13 cellular contexts compared by ENCODE assay signal in genomic region chr7:131909151-131909768, GRCh38.
A peak's percentile ranks its signal among the peaks of the same experiment; 100 is the strongest.
DNase-seq lines count a peak whose midpoint lies in the region; ATAC-seq and TF ChIP-seq lines count a peak whose summit lies in the region.
"Had no signal": no experiment of that assay in that cellular context is flagged by ENCODE, and none has a peak within 500 bp of the region (broad histone marks: within the 10 kb centered on the region; RNA-seq: fewer than 3 reads in every experiment).

No MANE protein-coding gene starts in this region.

- peak; percentile 26 for DNase-seq in ELF-1 (ENCODE audit: low read depth, low spot score)
- peak; percentile 59 for DNase-seq in WTC11 (ENCODE audit: low spot score)
- no peak for DNase-seq in left ventricle myocardium superior
- no peak for DNase-seq in trophoblast cell
- no peak for DNase-seq in activated naive CD4-positive, alpha-beta T cell treated with Interleukin-2 at 50 U/mL for 16 hours
- no peak for DNase-seq in CD8-positive, alpha-beta memory T cell
- no peak for DNase-seq in activated CD8-positive, alpha-beta memory T cell treated with anti-CD3 and anti-CD28 coated beads, Interleukin-2, amount 50 U/mL, for 4 hours
- DNase-seq: activated CD4-positive, alpha-beta T cell treated with anti-CD3 and anti-CD28 coated beads for 4 hours; EL had no signal

- H3K9ac ChIP-seq in trophoblast cell (ENCODE audit: low read length): no peak overlapping the region

- H3K27ac ChIP-seq in trophoblast cell (ENCODE audit: low read depth, low read length): no peak overlapping the region
- no peak overlapping the region for H3K27ac ChIP-seq in CD8-positive, alpha-beta memory T cell (ENCODE audit: low read depth, low read length)
- H3K27ac ChIP-seq: HL-60 had no signal

- H3K4me3 Mint-ChIP-seq in WTC11: peak overlapping the region; percentile 65
- H3K4me3 Mint-ChIP-seq in CD8-positive, alpha-beta memory T cell: no peak overlapping the region
- H3K4me3 Mint-ChIP-seq: central memory CD8-positive, alpha-beta T cell had no signal

- no peak overlapping the region for H3K18ac ChIP-seq in trophoblast cell (ENCODE audit: low read length)

- no peak overlapping the region for H2BK12ac ChIP-seq in trophoblast cell (ENCODE audit: low read length)

- no peak overlapping the region for H4K91ac ChIP-seq in trophoblast cell (ENCODE audit: low read depth, low read length)

- no peak for TF ChIP-seq CTCF in WTC11 (IDR thresholded peaks at IDR 0.05)

- no peak overlapping the region for H3K4ac ChIP-seq in trophoblast cell (ENCODE audit: low read depth, low read length)

- H3K27ac Mint-ChIP-seq in WTC11: no peak overlapping the region
- no peak overlapping the region for H3K27ac Mint-ChIP-seq in CD8-positive, alpha-beta memory T cell
- H3K27ac Mint-ChIP-seq: activated T-helper 2 cell treated with anti-CD3 and anti-CD28 coated beads, Interferon-gamma antibody, Interleukin-2, Interleukin-4, amounts not matched to agents 10 μg/mL and 5 μg/mL and 100 μg/mL, durations not matched to agents 14 hours and 24 hours and 36 hours had no signal

- H4K8ac ChIP-seq in trophoblast cell (ENCODE audit: low read depth, low read length): no peak overlapping the region

- peaks cover 10% of the 10 kb centered on the region for H3K9me3 Mint-ChIP-seq in WTC11
- H3K9me3 Mint-ChIP-seq in CD8-positive, alpha-beta memory T cell: peaks cover 0 to 17% (median 10%) of the 10 kb centered on the region in 5 donors
- H3K9me3 Mint-ChIP-seq: activated T-helper 2 cell treated with anti-CD3 and anti-CD28 coated beads, Interferon-gamma antibody, Interleukin-2, Interleukin-4, amounts not matched to agents 10 μg/mL and 5 μg/mL and 100 μg/mL, durations not matched to agents 14 hours and 24 hours and 36 hours had no signal

- no peaks in the 10 kb centered on the region for H3K36me3 ChIP-seq in trophoblast cell (ENCODE audit: control insufficient read depth in 1 of 2, insufficient read depth in 2 of 2, low read length in 2 of 2)
- H3K36me3 ChIP-seq in CD8-positive, alpha-beta memory T cell (ENCODE audit: insufficient read depth, low read length): no peaks in the 10 kb centered on the region

- POLR2A ChIA-PET in WTC11 (lab: Charles Lee): interaction anchor here (1.1 kb wide), 1 partner anchor 10 kb away, joined by 3 read pairs; no protein-coding TSS in a partner anchor
- POLR2A ChIA-PET in CD8-positive, alpha-beta memory T cell (lab: Charles Lee): no interaction called here

- intact Hi-C loops in left ventricle myocardium superior (cut with micrococcal nuclease): no loop called here

- H3K4me2 ChIP-seq in trophoblast cell (ENCODE audit: low read length): peak overlapping the region; percentile 10

- H3K27me3 ChIP-seq in trophoblast cell (ENCODE audit: insufficient read depth, low read length): no peaks in the 10 kb centered on the region
- H3K27me3 ChIP-seq in CD8-positive, alpha-beta memory T cell (ENCODE audit: insufficient read depth, low read length, poor library complexity, severe bottlenecking): no peaks in the 10 kb centered on the region

- H2BK120ac ChIP-seq in trophoblast cell (ENCODE audit: insufficient read depth, low read length, poor library complexity): no peak overlapping the region

- ATAC-seq in WTC11: peak; percentile 72
- ATAC-seq in left ventricle myocardium superior: peak; percentile 28
- ATAC-seq in HG03039 (IDR thresholded peaks at IDR 0.05; ENCODE audit: unreplicated experiment): no peak

- H2AFZ ChIP-seq in trophoblast cell (ENCODE audit: insufficient read depth, low read length, poor library complexity): no peak overlapping the region

- H3K79me1 ChIP-seq in trophoblast cell (ENCODE audit: low read length): no peaks in the 10 kb centered on the region

- H3K14ac ChIP-seq in trophoblast cell (ENCODE audit: low read length): no peak overlapping the region

- peaks cover 10% of the 10 kb centered on the region for H3K36me3 Mint-ChIP-seq in WTC11
- H3K36me3 Mint-ChIP-seq in CD8-positive, alpha-beta memory T cell: peaks cover 0 to 4% (median 0%) of the 10 kb centered on the region in 3 donors

- CTCF ChIA-PET in WTC11 (lab: Charles Lee): interaction anchor here (1.0 to 5.5 kb wide), 6 partner anchors 10 to 343 kb away, joined by 4 to 41 read pairs (median 6); no protein-coding TSS in a partner anchor
- CTCF ChIA-PET in CD8-positive, alpha-beta memory T cell (lab: Charles Lee): no interaction called here

- H4K12ac ChIP-seq in trophoblast cell (ENCODE audit: low read depth, low read length): no peak overlapping the region

- no peaks in the 10 kb centered on the region for H3K4me1 ChIP-seq in trophoblast cell (ENCODE audit: control insufficient read depth in 1 of 2, insufficient read depth in 2 of 2, low read length in 2 of 2)
- no peaks in the 10 kb centered on the region for H3K4me1 ChIP-seq in CD8-positive, alpha-beta memory T cell (ENCODE audit: insufficient read depth, low read length)

- peaks cover 86% of the 10 kb centered on the region for H3K27me3 Mint-ChIP-seq in WTC11 (ENCODE audit: low read depth)
- H3K27me3 Mint-ChIP-seq in CD8-positive, alpha-beta memory T cell: peaks cover 37 to 48% of the 10 kb centered on the region in 2 donors

- no peak overlapping the region for H2AK5ac ChIP-seq in trophoblast cell (ENCODE audit: low read length)

- no peak overlapping the region for H2BK5ac ChIP-seq in trophoblast cell (ENCODE audit: low read depth, low read length, poor library complexity)

- no peak overlapping the region for H3K4me3 ChIP-seq in trophoblast cell (ENCODE audit: low read depth, low read length)
- no peak overlapping the region for H3K4me3 ChIP-seq in CD8-positive, alpha-beta memory T cell (ENCODE audit: low read length)

- no CpG with 5 or more reads among the region's 68 CpGs for WGBS in trophoblast cell (ENCODE audit: extremely low coverage, insufficient coverage, insufficient read length)

- no peak overlapping the region for H3K23ac ChIP-seq in trophoblast cell (ENCODE audit: low read length)

- H3K79me2 ChIP-seq in trophoblast cell (ENCODE audit: control insufficient read depth, insufficient read depth, low read length, poor library complexity): no peaks in the 10 kb centered on the region

- H3K4me1 Mint-ChIP-seq in WTC11: peaks cover 3% of the 10 kb centered on the region; the same call in 1 of the 2 replicates
- no peaks in the 10 kb centered on the region for H3K4me1 Mint-ChIP-seq in CD8-positive, alpha-beta memory T cell
- H3K4me1 Mint-ChIP-seq: central memory CD8-positive, alpha-beta T cell had no signal

- H3K9me3 ChIP-seq in trophoblast cell (ENCODE audit: insufficient read depth, low read depth, low read length): peaks cover 4% of the 10 kb centered on the region
- H3K9me3 ChIP-seq in CD8-positive, alpha-beta memory T cell (ENCODE audit: low read length): no peaks in the 10 kb centered on the region

TF ChIP-seq in WTC11, 78 proteins besides CTCF, POLR2A, EP300 and RAD21:
- TF ChIP-seq NR1H2 (CRISPR knock-in tag; IDR thresholded peaks at IDR 0.05): no peak
- no peak for TF ChIP-seq NFATC4 (CRISPR knock-in tag; IDR thresholded peaks at IDR 0.05)
- TF ChIP-seq ZNF121 (CRISPR knock-in tag; IDR thresholded peaks at IDR 0.05): no peak; the same call in 1 of the 2 replicates
- TF ChIP-seq, protein P1, sequence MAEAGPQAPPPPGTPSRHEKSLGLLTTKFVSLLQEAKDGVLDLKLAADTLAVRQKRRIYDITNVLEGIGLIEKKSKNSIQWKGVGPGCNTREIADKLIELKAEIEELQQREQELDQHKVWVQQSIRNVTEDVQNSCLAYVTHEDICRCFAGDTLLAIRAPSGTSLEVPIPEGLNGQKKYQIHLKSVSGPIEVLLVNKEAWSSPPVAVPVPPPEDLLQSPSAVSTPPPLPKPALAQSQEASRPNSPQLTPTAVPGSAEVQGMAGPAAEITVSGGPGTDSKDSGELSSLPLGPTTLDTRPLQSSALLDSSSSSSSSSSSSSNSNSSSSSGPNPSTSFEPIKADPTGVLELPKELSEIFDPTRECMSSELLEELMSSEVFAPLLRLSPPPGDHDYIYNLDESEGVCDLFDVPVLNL (CRISPR knock-in tag; IDR thresholded peaks at IDR 0.05; ENCODE audit: borderline replicate concordance, low read depth): no peak
- 0 out of 2 replicates have a peak, but pooled peaks have one; percentile 80 for TF ChIP-seq KAT7 (CRISPR knock-in tag; IDR thresholded peaks at IDR 0.05; ENCODE audit: borderline replicate concordance)

Comparison
In these comparisons a context has a peak if more than half of its experiments do, and no peak if none do; other contexts are left out.
1. DNase-seq: peak in ELF-1 (single experiment) and WTC11 (single experiment); none in left ventricle myocardium superior (single experiment), trophoblast cell (0 of 2), activated naive CD4-positive, alpha-beta T cell treated with Interleukin-2 at 50 U/mL for 16 hours (single experiment), CD8-positive, alpha-beta memory T cell (0 of 5) and activated CD8-positive, alpha-beta memory T cell treated with anti-CD3 and anti-CD28 coated beads, Interleukin-2, amount 50 U/mL, for 4 hours (single experiment).